ENCODE assay signal across 29 cellular contexts in genomic region chr5:14481299-14481799, GRCh38.
"Had no signal": no experiment of that assay in that cellular context is flagged by ENCODE, and none has a peak within 500 bp of the region (broad histone marks: within the 10 kb centered on the region; RNA-seq: fewer than 3 reads in every experiment).

No MANE protein-coding gene starts in this region.

- H3K36me3 Mint-ChIP-seq: activated naive CD4-positive, alpha-beta T cell treated with anti-CD3 and anti-CD28 coated beads, Interleukin-2, amount 50 U/mL, for 72 hours had no signal

- H3K4me1 Mint-ChIP-seq: WTC11 had no signal

- H3K4me3 ChIP-seq: adrenal gland, body of pancreas, breast epithelium, Peyer's patch had no signal

- ATAC-seq: activated CD4-positive, alpha-beta T cell treated with anti-CD3 and anti-CD28 coated beads for 36 hours; activated CD4-positive, CD25-positive, alpha-beta regulatory T cell treated with anti-CD3 and anti-CD28 coated beads, Interleukin-2, amount 50 U/mL, for 24 hours; activated CD8-positive, alpha-beta T cell treated with anti-CD3 and anti-CD28 coated beads, Interleukin-2, amount 10 ng/mL, durations not matched to agents 7 days and 5 days; activated naive CD4-positive, alpha-beta T cell treated with anti-CD3 and anti-CD28 coated beads, Interleukin-2, amount 50 U/mL, for 72 hours; body of pancreas; PC-3; WTC11 had no signal

- H3K27me3 ChIP-seq: adrenal gland, body of pancreas, breast epithelium, Peyer's patch had no signal

- H3K4me1 ChIP-seq: adrenal gland, body of pancreas, breast epithelium had no signal

- H3K9me3 Mint-ChIP-seq: activated CD4-positive, alpha-beta T cell treated with anti-CD3 and anti-CD28 coated beads, Interleukin-2, amount 10 ng/mL, durations not matched to agents 7 days and 5 days; activated naive CD4-positive, alpha-beta T cell treated with anti-CD3 and anti-CD28 coated beads for 36 hours; activated naive CD4-positive, alpha-beta T cell treated with anti-CD3 and anti-CD28 coated beads, Interleukin-2, amount 50 U/mL, for 72 hours; activated T-cell treated with anti-CD3 and anti-CD28 coated beads, Interleukin-2, amount 50 U/mL, for 24 hours; activated T-helper 2 cell treated with anti-CD3 and anti-CD28 coated beads, Interferon-gamma antibody, Interleukin-2, Interleukin-4, amounts not matched to agents 10 μg/mL and 5 μg/mL and 100 μg/mL, durations not matched to agents 14 hours and 24 hours and 36 hours; T-helper 1 cell treated with Interleukin-12 subunit alpha and Interleukin-12 subunit beta and Interleukin-4 antibody, amounts not matched to agents 30 μg/mL and 1 μg/mL, for 36 hours; T-helper 2 cell treated with Interferon-gamma antibody and Interleukin-4, amounts not matched to agents 5 μg/mL and 100 μg/mL, for 36 hours; WTC11 had no signal

- FAIRE-seq: astrocyte had no signal

- H3K9me3 ChIP-seq: adrenal gland, body of pancreas, breast epithelium, Peyer's patch had no signal

- H3K4me3 Mint-ChIP-seq: activated CD4-positive, alpha-beta T cell treated with anti-CD3 and anti-CD28 coated beads for 36 hours; activated CD4-positive, alpha-beta T cell treated with anti-CD3 and anti-CD28 coated beads, Interleukin-2, amount 10 ng/mL, durations not matched to agents 7 days and 5 days; activated CD8-positive, alpha-beta T cell treated with anti-CD3 and anti-CD28 coated beads, Interleukin-2, amount 10 ng/mL, durations not matched to agents 7 days and 5 days; activated naive CD4-positive, alpha-beta T cell treated with anti-CD3 and anti-CD28 coated beads for 36 hours; activated T-cell treated with anti-CD3 and anti-CD28 coated beads, Interleukin-2, amount 50 U/mL, for 24 hours; T-helper 1 cell treated with Interleukin-12 subunit alpha and Interleukin-12 subunit beta and Interleukin-4 antibody, amounts not matched to agents 30 μg/mL and 1 μg/mL, for 36 hours; T-helper 2 cell treated with Interferon-gamma antibody and Interleukin-4, amounts not matched to agents 5 μg/mL and 100 μg/mL, for 36 hours; WTC11 had no signal

- H3K27ac ChIP-seq: adrenal gland, body of pancreas, breast epithelium, Peyer's patch had no signal

- H3K27me3 Mint-ChIP-seq: activated CD4-positive, alpha-beta T cell treated with anti-CD3 and anti-CD28 coated beads for 36 hours; activated CD4-positive, alpha-beta T cell treated with anti-CD3 and anti-CD28 coated beads, Interleukin-2, amount 10 ng/mL, durations not matched to agents 7 days and 5 days; activated T-cell treated with anti-CD3 and anti-CD28 coated beads, Interleukin-2, amount 50 U/mL, for 24 hours had no signal

- H3K27ac Mint-ChIP-seq: activated CD4-positive, alpha-beta T cell treated with anti-CD3 and anti-CD28 coated beads for 36 hours; activated CD4-positive, alpha-beta T cell treated with anti-CD3 and anti-CD28 coated beads, Interleukin-2, amount 10 ng/mL, durations not matched to agents 7 days and 5 days; activated CD8-positive, alpha-beta T cell treated with anti-CD3 and anti-CD28 coated beads, Interleukin-2, amount 10 ng/mL, durations not matched to agents 7 days and 5 days; activated naive CD4-positive, alpha-beta T cell treated with anti-CD3 and anti-CD28 coated beads for 36 hours; activated naive CD4-positive, alpha-beta T cell treated with anti-CD3 and anti-CD28 coated beads, Interleukin-2, amount 50 U/mL, for 72 hours; activated T-cell treated with anti-CD3 and anti-CD28 coated beads, Interleukin-2, amount 50 U/mL, for 24 hours; activated T-helper 2 cell treated with anti-CD3 and anti-CD28 coated beads, Interferon-gamma antibody, Interleukin-2, Interleukin-4, amounts not matched to agents 10 μg/mL and 5 μg/mL and 100 μg/mL, durations not matched to agents 14 hours and 24 hours and 36 hours; T-helper 1 cell treated with Interleukin-12 subunit alpha and Interleukin-12 subunit beta and Interleukin-4 antibody, amounts not matched to agents 30 μg/mL and 1 μg/mL, for 36 hours; T-helper 2 cell treated with Interferon-gamma antibody and Interleukin-4, amounts not matched to agents 5 μg/mL and 100 μg/mL, for 36 hours; WTC11 had no signal

- DNase-seq: activated CD4-positive, alpha-beta T cell treated with anti-CD3 and anti-CD28 coated beads for 36 hours; activated CD4-positive, alpha-beta T cell treated with anti-CD3 and anti-CD28 coated beads, Interleukin-2, amount 10 ng/mL, durations not matched to agents 7 days and 5 days; activated CD4-positive, alpha-beta T cell treated with anti-CD3 and anti-CD28 coated beads, Interleukin-2, amount 50 U/mL, for 48 hours; activated CD8-positive, alpha-beta T cell treated with anti-CD3 and anti-CD28 coated beads, Interleukin-2, amount 10 ng/mL, durations not matched to agents 7 days and 5 days; activated gamma-delta T cell treated with Interleukin-2 at 50 U/mL for 16 hours; activated naive CD4-positive, alpha-beta T cell treated with anti-CD3 and anti-CD28 coated beads for 36 hours; activated T-cell treated with anti-CD3 and anti-CD28 coated beads, Interleukin-2, amount 50 U/mL, for 24 hours; adrenal gland; body of pancreas; Karpas-422; MV-4-11; NCI-H1092; NCI-H1436 treated with DMSO at 0.1 percent for 48 hours; NCI-H1694 treated with DMSO at 0.1 percent for 48 hours; NCI-H2029; NCI-H345; NCI-H524 treated with DMSO at 0.1 percent for 48 hours; NK-92 treated with Interleukin-12 subunit alpha and Interleukin-12 subunit beta, amount 100 ng/mL, for 24 hours; PC-3; Peyer's patch; RPMI8226 had no signal
